1 cellular context compared by ENCODE assay signal in the genomic region with DNA sequence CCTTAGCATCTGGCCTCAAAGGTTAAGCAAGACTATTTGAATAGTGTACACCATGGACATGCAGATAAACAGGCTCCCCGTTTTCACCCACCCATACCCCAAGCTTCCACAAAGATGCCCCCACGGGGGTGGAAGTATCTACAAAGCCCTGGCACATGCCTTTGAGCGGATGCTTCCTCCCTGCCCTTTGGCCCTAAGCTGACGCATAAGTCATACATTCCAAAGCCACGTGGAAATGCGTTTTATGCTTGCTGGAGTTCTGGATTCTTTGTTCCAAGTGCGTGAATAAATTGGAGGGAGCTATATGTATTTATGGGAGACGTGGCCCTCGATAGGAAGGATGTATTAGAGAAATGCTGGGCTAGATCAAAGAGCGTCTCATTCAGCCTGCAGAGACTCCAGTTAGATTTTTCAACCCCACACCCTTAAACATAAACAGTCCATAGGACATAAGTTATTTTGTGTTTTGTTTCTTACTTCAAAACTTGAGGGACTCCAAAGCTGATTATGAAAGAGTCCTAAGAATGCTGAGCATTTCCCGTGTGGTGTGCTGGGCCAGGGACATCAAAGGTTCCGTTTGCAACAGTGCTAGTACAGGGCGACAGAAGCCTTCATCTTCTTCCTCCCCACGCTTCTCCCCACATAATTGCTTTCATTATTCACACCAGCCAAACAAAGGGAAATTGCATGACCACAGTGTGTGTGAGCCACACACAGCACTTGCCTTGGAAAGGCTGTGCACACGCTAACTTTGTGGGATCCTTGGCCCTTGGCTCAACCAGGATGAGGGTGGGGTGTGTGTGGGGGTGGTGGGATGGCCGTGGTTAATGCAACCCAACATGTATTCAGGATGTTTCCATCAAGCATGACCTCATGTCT.
TF ChIP-seq lines count a peak whose summit lies in the region.

No MANE protein-coding gene starts in this region.

TF ChIP-seq in HepG2, 621 proteins besides CTCF, POLR2A, EP300 and RAD21 (continued from another document and continues in another):
- TF ChIP-seq, protein P1, sequence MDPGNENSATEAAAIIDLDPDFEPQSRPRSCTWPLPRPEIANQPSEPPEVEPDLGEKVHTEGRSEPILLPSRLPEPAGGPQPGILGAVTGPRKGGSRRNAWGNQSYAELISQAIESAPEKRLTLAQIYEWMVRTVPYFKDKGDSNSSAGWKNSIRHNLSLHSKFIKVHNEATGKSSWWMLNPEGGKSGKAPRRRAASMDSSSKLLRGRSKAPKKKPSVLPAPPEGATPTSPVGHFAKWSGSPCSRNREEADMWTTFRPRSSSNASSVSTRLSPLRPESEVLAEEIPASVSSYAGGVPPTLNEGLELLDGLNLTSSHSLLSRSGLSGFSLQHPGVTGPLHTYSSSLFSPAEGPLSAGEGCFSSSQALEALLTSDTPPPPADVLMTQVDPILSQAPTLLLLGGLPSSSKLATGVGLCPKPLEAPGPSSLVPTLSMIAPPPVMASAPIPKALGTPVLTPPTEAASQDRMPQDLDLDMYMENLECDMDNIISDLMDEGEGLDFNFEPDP (CRISPR knock-in tag; conservative IDR thresholded peaks at IDR 0.05): peak; percentile 93; the same call in 1 of the 2 replicates
- no peak for TF ChIP-seq NR3C1 (CRISPR knock-in tag; IDR thresholded peaks at IDR 0.05)
- TF ChIP-seq GTF3A (CRISPR knock-in tag; conservative IDR thresholded peaks at IDR 0.05): 0 out of 2 replicates have a peak, but pooled peaks have one; percentile 74
- TF ChIP-seq SIN3A (IDR thresholded peaks at IDR 0.05; ENCODE audit: borderline replicate concordance, low read depth, low read length): peak; percentile 46; the same call in 1 of the 2 replicates
- TF ChIP-seq NFE2 (CRISPR knock-in tag; IDR thresholded peaks at IDR 0.05): peak; percentile 9; the same call in 1 of the 2 replicates
- TF ChIP-seq NCOA5 (CRISPR knock-in tag; IDR thresholded peaks at IDR 0.05): no peak
- TF ChIP-seq RELA (CRISPR knock-in tag; IDR thresholded peaks at IDR 0.05): peak; percentile 25; the same call in 1 of the 2 replicates
- TF ChIP-seq ZMYM2 (CRISPR knock-in tag; IDR thresholded peaks at IDR 0.05): peak; percentile 93
- peak; percentile 57; the same call in 1 of the 2 replicates for TF ChIP-seq IRF2 (CRISPR knock-in tag; IDR thresholded peaks at IDR 0.05)
- TF ChIP-seq ZNF878 (CRISPR knock-in tag; IDR thresholded peaks at IDR 0.05): peak; percentile 83; the same call in 1 of the 2 replicates
- TF ChIP-seq DPF2 (CRISPR knock-in tag; IDR thresholded peaks at IDR 0.05; ENCODE audit: borderline replicate concordance, low read depth): peak; percentile 93; the same call in 1 of the 2 replicates
- TF ChIP-seq, protein P2, sequence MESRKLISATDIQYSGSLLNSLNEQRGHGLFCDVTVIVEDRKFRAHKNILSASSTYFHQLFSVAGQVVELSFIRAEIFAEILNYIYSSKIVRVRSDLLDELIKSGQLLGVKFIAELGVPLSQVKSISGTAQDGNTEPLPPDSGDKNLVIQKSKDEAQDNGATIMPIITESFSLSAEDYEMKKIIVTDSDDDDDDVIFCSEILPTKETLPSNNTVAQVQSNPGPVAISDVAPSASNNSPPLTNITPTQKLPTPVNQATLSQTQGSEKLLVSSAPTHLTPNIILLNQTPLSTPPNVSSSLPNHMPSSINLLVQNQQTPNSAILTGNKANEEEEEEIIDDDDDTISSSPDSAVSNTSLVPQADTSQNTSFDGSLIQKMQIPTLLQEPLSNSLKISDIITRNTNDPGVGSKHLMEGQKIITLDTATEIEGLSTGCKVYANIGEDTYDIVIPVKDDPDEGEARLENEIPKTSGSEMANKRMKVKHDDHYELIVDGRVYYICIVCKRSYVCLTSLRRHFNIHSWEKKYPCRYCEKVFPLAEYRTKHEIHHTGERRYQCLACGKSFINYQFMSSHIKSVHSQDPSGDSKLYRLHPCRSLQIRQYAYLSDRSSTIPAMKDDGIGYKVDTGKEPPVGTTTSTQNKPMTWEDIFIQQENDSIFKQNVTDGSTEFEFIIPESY (CRISPR knock-in tag; IDR thresholded peaks at IDR 0.05): peak; percentile 51; the same call in 1 of the 2 replicates
- TF ChIP-seq NONO (IDR thresholded peaks at IDR 0.05): no peak
- peak; percentile 55; the same call in 1 of the 2 replicates for TF ChIP-seq NONO (CRISPR knock-in tag; conservative IDR thresholded peaks at IDR 0.05)
- TF ChIP-seq ZBTB7B (CRISPR knock-in tag; IDR thresholded peaks at IDR 0.05): peak; percentile 93
- peak; percentile 86 for TF ChIP-seq PITX1 (CRISPR knock-in tag; IDR thresholded peaks at IDR 0.05)
- TF ChIP-seq TSC22D2 (CRISPR knock-in tag; IDR thresholded peaks at IDR 0.05; ENCODE audit: borderline replicate concordance): peak; percentile 95
- no peak for TF ChIP-seq RAD51 (IDR thresholded peaks at IDR 0.05; ENCODE audit: borderline replicate concordance)
- TF ChIP-seq REPIN1 (CRISPR knock-in tag; IDR thresholded peaks at IDR 0.05; ENCODE audit: borderline replicate concordance, low read depth): no peak; the same call in 1 of the 2 replicates
- 0 out of 2 replicates have a peak, but pooled peaks have one; percentile 73 for TF ChIP-seq KLF15 (CRISPR knock-in tag; IDR thresholded peaks at IDR 0.05; ENCODE audit: borderline replicate concordance)
- TF ChIP-seq, protein P3, sequence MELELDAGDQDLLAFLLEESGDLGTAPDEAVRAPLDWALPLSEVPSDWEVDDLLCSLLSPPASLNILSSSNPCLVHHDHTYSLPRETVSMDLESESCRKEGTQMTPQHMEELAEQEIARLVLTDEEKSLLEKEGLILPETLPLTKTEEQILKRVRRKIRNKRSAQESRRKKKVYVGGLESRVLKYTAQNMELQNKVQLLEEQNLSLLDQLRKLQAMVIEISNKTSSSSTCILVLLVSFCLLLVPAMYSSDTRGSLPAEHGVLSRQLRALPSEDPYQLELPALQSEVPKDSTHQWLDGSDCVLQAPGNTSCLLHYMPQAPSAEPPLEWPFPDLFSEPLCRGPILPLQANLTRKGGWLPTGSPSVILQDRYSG (CRISPR knock-in tag; IDR thresholded peaks at IDR 0.05): no peak
- TF ChIP-seq FOXO1 (CRISPR knock-in tag; IDR thresholded peaks at IDR 0.05): peak; percentile 94
- TF ChIP-seq ATF1 (CRISPR knock-in tag; IDR thresholded peaks at IDR 0.05): peak; percentile 84
- peak; percentile 92 for TF ChIP-seq ZNF607 (CRISPR knock-in tag; IDR thresholded peaks at IDR 0.05; ENCODE audit: borderline replicate concordance)
- TF ChIP-seq DNMT1 (CRISPR knock-in tag; IDR thresholded peaks at IDR 0.05): no peak
- TF ChIP-seq MLLT10 (CRISPR knock-in tag; IDR thresholded peaks at IDR 0.05): no peak
- peak; percentile 85 for TF ChIP-seq BRD4 (CRISPR knock-in tag; IDR thresholded peaks at IDR 0.05)
- TF ChIP-seq ZNF30 (CRISPR knock-in tag; IDR thresholded peaks at IDR 0.05): no peak
- TF ChIP-seq ZNF703 (CRISPR knock-in tag; IDR thresholded peaks at IDR 0.05; ENCODE audit: borderline replicate concordance): 0 out of 2 replicates have a peak, but pooled peaks have one; percentile 77
- TF ChIP-seq REL (CRISPR knock-in tag; conservative IDR thresholded peaks at IDR 0.05): peak; percentile 73; the same call in 1 of the 2 replicates
- TF ChIP-seq, protein P4, sequence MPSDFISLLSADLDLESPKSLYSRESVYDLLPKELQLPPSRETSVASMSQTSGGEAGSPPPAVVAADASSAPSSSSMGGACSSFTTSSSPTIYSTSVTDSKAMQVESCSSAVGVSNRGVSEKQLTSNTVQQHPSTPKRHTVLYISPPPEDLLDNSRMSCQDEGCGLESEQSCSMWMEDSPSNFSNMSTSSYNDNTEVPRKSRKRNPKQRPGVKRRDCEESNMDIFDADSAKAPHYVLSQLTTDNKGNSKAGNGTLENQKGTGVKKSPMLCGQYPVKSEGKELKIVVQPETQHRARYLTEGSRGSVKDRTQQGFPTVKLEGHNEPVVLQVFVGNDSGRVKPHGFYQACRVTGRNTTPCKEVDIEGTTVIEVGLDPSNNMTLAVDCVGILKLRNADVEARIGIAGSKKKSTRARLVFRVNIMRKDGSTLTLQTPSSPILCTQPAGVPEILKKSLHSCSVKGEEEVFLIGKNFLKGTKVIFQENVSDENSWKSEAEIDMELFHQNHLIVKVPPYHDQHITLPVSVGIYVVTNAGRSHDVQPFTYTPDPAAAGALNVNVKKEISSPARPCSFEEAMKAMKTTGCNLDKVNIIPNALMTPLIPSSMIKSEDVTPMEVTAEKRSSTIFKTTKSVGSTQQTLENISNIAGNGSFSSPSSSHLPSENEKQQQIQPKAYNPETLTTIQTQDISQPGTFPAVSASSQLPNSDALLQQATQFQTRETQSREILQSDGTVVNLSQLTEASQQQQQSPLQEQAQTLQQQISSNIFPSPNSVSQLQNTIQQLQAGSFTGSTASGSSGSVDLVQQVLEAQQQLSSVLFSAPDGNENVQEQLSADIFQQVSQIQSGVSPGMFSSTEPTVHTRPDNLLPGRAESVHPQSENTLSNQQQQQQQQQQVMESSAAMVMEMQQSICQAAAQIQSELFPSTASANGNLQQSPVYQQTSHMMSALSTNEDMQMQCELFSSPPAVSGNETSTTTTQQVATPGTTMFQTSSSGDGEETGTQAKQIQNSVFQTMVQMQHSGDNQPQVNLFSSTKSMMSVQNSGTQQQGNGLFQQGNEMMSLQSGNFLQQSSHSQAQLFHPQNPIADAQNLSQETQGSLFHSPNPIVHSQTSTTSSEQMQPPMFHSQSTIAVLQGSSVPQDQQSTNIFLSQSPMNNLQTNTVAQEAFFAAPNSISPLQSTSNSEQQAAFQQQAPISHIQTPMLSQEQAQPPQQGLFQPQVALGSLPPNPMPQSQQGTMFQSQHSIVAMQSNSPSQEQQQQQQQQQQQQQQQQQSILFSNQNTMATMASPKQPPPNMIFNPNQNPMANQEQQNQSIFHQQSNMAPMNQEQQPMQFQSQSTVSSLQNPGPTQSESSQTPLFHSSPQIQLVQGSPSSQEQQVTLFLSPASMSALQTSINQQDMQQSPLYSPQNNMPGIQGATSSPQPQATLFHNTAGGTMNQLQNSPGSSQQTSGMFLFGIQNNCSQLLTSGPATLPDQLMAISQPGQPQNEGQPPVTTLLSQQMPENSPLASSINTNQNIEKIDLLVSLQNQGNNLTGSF (CRISPR knock-in tag; IDR thresholded peaks at IDR 0.05): no peak
- TF ChIP-seq, protein P5, sequence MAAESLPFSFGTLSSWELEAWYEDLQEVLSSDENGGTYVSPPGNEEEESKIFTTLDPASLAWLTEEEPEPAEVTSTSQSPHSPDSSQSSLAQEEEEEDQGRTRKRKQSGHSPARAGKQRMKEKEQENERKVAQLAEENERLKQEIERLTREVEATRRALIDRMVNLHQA (CRISPR knock-in tag; IDR thresholded peaks at IDR 0.05): no peak
- TF ChIP-seq, protein P6, sequence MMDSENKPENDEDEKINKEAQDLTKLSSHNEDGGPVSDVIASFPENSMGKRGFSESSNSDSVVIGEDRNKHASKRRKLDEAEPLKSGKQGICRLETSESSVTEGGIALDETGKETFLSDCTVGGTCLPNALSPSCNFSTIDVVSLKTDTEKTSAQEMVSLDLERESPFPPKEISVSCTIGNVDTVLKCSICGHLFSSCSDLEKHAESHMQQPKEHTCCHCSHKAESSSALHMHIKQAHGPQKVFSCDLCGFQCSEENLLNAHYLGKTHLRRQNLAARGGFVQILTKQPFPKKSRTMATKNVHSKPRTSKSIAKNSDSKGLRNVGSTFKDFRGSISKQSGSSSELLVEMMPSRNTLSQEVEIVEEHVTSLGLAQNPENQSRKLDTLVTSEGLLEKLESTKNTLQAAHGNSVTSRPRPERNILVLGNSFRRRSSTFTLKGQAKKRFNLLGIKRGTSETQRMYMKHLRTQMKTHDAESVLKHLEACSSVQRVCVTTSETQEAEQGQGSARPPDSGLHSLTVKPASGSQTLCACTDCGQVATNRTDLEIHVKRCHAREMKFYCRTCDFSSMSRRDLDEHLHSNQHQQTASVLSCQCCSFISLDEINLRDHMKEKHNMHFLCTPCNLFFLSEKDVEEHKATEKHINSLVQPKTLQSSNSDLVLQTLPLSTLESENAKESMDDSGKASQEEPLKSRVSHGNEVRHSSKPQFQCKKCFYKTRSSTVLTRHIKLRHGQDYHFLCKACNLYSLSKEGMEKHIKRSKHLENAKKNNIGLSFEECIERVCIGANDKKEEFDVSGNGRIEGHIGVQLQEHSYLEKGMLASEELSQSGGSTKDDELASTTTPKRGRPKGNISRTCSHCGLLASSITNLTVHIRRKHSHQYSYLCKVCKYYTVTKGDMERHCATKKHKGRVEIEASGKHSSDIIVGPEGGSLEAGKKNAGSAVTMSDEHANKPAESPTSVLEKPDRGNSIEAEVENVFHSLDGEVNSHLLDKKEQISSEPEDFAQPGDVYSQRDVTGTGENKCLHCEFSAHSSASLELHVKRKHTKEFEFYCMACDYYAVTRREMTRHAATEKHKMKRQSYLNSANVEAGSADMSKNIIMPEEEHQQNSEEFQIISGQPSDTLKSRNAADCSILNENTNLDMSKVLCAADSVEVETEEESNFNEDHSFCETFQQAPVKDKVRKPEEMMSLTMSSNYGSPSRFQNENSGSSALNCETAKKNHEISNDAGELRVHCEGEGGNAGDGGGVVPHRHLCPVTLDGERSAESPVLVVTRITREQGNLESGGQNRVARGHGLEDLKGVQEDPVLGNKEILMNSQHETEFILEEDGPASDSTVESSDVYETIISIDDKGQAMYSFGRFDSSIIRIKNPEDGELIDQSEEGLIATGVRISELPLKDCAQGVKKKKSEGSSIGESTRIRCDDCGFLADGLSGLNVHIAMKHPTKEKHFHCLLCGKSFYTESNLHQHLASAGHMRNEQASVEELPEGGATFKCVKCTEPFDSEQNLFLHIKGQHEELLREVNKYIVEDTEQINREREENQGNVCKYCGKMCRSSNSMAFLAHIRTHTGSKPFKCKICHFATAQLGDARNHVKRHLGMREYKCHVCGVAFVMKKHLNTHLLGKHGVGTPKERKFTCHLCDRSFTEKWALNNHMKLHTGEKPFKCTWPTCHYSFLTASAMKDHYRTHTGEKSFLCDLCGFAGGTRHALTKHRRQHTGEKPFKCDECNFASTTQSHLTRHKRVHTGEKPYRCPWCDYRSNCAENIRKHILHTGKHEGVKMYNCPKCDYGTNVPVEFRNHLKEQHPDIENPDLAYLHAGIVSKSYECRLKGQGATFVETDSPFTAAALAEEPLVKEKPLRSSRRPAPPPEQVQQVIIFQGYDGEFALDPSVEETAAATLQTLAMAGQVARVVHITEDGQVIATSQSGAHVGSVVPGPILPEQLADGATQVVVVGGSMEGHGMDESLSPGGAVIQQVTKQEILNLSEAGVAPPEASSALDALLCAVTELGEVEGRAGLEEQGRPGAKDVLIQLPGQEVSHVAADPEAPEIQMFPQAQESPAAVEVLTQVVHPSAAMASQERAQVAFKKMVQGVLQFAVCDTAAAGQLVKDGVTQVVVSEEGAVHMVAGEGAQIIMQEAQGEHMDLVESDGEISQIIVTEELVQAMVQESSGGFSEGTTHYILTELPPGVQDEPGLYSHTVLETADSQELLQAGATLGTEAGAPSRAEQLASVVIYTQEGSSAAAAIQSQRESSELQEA (CRISPR knock-in tag; IDR thresholded peaks at IDR 0.05; ENCODE audit: not compliant biosample characterization): no peak
- TF ChIP-seq ESRRA (CRISPR knock-in tag; IDR thresholded peaks at IDR 0.05; ENCODE audit: low read depth): peak; percentile 38; the same call in 1 of the 2 replicates
- no peak; the same call in 1 of the 2 replicates for TF ChIP-seq ZNF761 (CRISPR knock-in tag; conservative IDR thresholded peaks at IDR 0.05)
- peak; percentile 79 for TF ChIP-seq HNRNPL (IDR thresholded peaks at IDR 0.05; ENCODE audit: low read depth, low read length)
- no peak; the same call in none of the 2 replicates for TF ChIP-seq ZNF232 (CRISPR knock-in tag; IDR thresholded peaks at IDR 0.05; ENCODE audit: borderline replicate concordance)
- peak; percentile 96; the same call in 1 of the 2 replicates for TF ChIP-seq SSRP1 (CRISPR knock-in tag; IDR thresholded peaks at IDR 0.05)
- TF ChIP-seq NR2F1 (CRISPR knock-in tag; IDR thresholded peaks at IDR 0.05): peak; percentile 95 to 96
- TF ChIP-seq GATAD2A (CRISPR knock-in tag; IDR thresholded peaks at IDR 0.05): peak; percentile 96
- TF ChIP-seq ZBTB1 (CRISPR knock-in tag; IDR thresholded peaks at IDR 0.05; ENCODE audit: borderline replicate concordance): peak; percentile 69; the same call in 1 of the 2 replicates
